1 cellular context compared by ENCODE assay signal in genomic region chr10:52484426-52485065, GRCh38.
TF ChIP-seq lines count a peak whose summit lies in the region.

No MANE protein-coding gene starts in this region.

TF ChIP-seq in IMR-90, 13 proteins besides CTCF, POLR2A, EP300 and RAD21 (continued from another document):
- no peak for TF ChIP-seq ELK1 (IDR thresholded peaks at IDR 0.05; ENCODE audit: borderline replicate concordance, low read depth, low read length)
- TF ChIP-seq CEBPB (IDR thresholded peaks at IDR 0.05; ENCODE audit: low read depth, low read length), result no peak
- TF ChIP-seq BHLHE40 (IDR thresholded peaks at IDR 0.05; ENCODE audit: low read depth, low read length), result no peak
- TF ChIP-seq MXI1 (IDR thresholded peaks at IDR 0.05; ENCODE audit: borderline replicate concordance, low read depth, low read length), result no peak
- no peak for TF ChIP-seq NFE2L2 (IDR thresholded peaks at IDR 0.05; ENCODE audit: low read depth, low read length)
- TF ChIP-seq RCOR1 (IDR thresholded peaks at IDR 0.05; ENCODE audit: insufficient replicate concordance, low read length), result no peak
